In the genomic region with DNA sequence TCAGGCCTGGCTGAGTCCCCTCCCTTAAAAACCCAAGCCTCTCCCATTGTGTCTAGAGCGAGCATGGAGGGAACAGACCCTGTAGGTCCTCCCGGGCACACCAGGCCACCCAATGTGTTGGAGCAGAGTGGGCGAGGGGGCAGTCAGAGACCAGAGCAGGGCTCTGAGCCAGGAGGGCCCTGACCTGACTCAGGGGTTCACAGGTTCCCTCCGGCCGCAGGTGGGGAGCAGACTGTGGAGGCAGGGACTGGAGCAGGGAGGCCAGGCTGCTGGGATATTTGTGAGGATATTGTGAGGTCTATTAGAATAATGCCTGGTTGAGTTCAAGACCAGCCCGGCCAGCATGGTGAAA, we compare ENCODE assay signal across 1 cellular context.
TF ChIP-seq lines count a peak whose summit lies in the region.

No MANE protein-coding gene starts in this region.

TF ChIP-seq in GM23338, 12 proteins besides CTCF, POLR2A, EP300 and RAD21 (continued from another document):
- TF ChIP-seq, protein P1, sequence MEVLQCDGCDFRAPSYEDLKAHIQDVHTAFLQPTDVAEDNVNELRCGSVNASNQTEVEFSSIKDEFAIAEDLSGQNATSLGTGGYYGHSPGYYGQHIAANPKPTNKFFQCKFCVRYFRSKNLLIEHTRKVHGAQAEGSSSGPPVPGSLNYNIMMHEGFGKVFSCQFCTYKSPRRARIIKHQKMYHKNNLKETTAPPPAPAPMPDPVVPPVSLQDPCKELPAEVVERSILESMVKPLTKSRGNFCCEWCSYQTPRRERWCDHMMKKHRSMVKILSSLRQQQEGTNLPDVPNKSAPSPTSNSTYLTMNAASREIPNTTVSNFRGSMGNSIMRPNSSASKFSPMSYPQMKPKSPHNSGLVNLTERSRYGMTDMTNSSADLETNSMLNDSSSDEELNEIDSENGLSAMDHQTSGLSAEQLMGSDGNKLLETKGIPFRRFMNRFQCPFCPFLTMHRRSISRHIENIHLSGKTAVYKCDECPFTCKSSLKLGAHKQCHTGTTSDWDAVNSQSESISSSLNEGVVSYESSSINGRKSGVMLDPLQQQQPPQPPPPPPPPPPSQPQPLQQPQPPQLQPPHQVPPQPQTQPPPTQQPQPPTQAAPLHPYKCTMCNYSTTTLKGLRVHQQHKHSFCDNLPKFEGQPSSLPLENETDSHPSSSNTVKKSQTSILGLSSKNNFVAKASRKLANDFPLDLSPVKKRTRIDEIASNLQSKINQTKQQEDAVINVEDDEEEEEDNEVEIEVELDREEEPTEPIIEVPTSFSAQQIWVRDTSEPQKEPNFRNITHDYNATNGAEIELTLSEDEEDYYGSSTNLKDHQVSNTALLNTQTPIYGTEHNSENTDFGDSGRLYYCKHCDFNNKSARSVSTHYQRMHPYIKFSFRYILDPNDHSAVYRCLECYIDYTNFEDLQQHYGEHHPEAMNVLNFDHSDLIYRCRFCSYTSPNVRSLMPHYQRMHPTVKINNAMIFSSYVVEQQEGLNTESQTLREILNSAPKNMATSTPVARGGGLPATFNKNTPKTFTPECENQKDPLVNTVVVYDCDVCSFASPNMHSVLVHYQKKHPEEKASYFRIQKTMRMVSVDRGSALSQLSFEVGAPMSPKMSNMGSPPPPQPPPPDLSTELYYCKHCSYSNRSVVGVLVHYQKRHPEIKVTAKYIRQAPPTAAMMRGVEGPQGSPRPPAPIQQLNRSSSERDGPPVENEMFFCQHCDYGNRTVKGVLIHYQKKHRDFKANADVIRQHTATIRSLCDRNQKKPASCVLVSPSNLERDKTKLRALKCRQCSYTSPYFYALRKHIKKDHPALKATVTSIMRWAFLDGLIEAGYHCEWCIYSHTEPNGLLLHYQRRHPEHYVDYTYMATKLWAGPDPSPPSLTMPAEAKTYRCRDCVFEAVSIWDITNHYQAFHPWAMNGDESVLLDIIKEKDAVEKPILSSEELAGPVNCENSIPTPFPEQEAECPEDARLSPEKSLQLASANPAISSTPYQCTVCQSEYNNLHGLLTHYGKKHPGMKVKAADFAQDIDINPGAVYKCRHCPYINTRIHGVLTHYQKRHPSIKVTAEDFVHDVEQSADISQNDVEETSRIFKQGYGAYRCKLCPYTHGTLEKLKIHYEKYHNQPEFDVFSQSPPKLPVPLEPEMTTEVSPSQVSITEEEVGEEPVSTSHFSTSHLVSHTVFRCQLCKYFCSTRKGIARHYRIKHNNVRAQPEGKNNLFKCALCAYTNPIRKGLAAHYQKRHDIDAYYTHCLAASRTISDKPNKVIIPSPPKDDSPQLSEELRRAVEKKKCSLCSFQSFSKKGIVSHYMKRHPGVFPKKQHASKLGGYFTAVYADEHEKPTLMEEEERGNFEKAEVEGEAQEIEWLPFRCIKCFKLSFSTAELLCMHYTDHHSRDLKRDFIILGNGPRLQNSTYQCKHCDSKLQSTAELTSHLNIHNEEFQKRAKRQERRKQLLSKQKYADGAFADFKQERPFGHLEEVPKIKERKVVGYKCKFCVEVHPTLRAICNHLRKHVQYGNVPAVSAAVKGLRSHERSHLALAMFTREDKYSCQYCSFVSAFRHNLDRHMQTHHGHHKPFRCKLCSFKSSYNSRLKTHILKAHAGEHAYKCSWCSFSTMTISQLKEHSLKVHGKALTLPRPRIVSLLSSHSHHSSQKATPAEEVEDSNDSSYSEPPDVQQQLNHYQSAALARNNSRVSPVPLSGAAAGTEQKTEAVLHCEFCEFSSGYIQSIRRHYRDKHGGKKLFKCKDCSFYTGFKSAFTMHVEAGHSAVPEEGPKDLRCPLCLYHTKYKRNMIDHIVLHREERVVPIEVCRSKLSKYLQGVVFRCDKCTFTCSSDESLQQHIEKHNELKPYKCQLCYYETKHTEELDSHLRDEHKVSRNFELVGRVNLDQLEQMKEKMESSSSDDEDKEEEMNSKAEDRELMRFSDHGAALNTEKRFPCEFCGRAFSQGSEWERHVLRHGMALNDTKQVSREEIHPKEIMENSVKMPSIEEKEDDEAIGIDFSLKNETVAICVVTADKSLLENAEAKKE (CRISPR knock-in tag; IDR thresholded peaks at IDR 0.05) = no peak
- TF ChIP-seq ZNF114 (CRISPR knock-in tag; IDR thresholded peaks at IDR 0.05) (no peak), CREB1 (CRISPR knock-in tag; IDR thresholded peaks at IDR 0.05; ENCODE audit: low read depth) (no peak), EZH2 (IDR thresholded peaks at IDR 0.05; ENCODE audit: low read depth, unreplicated experiment) (no peak), EZH2phosphoT487 (IDR thresholded peaks at IDR 0.05; ENCODE audit: unreplicated experiment) (no peak), ETS1 (IDR thresholded peaks at IDR 0.05) (no peak), ZNF331 (CRISPR knock-in tag; IDR thresholded peaks at IDR 0.05; ENCODE audit: low read depth) (no peak), NANOG (IDR thresholded peaks at IDR 0.05; ENCODE audit: borderline replicate concordance) (no peak), STAT1 (IDR thresholded peaks at IDR 0.05; ENCODE audit: unreplicated experiment) (no peak)
- TF ChIP-seq, protein P2, sequence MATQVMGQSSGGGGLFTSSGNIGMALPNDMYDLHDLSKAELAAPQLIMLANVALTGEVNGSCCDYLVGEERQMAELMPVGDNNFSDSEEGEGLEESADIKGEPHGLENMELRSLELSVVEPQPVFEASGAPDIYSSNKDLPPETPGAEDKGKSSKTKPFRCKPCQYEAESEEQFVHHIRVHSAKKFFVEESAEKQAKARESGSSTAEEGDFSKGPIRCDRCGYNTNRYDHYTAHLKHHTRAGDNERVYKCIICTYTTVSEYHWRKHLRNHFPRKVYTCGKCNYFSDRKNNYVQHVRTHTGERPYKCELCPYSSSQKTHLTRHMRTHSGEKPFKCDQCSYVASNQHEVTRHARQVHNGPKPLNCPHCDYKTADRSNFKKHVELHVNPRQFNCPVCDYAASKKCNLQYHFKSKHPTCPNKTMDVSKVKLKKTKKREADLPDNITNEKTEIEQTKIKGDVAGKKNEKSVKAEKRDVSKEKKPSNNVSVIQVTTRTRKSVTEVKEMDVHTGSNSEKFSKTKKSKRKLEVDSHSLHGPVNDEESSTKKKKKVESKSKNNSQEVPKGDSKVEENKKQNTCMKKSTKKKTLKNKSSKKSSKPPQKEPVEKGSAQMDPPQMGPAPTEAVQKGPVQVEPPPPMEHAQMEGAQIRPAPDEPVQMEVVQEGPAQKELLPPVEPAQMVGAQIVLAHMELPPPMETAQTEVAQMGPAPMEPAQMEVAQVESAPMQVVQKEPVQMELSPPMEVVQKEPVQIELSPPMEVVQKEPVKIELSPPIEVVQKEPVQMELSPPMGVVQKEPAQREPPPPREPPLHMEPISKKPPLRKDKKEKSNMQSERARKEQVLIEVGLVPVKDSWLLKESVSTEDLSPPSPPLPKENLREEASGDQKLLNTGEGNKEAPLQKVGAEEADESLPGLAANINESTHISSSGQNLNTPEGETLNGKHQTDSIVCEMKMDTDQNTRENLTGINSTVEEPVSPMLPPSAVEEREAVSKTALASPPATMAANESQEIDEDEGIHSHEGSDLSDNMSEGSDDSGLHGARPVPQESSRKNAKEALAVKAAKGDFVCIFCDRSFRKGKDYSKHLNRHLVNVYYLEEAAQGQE (IDR thresholded peaks at IDR 0.05; ENCODE audit: unreplicated experiment) = no peak
